15 cellular contexts compared by ENCODE assay signal in genomic region chr14:44970907-44971306, GRCh38.
"Had no signal": no experiment of that assay in that cellular context is flagged by ENCODE, and none has a peak within 500 bp of the region (broad histone marks: within the 10 kb centered on the region; RNA-seq: fewer than 3 reads in every experiment).

No MANE protein-coding gene starts in this region.

- ATAC-seq: activated naive CD4-positive, alpha-beta T cell treated with anti-CD3 and anti-CD28 coated beads, Interleukin-2, amount 50 U/mL, for 72 hours; psoas muscle; right lobe of liver; stimulated activated naive CD8-positive, alpha-beta T cell treated with anti-CD3 and anti-CD28 coated beads, Interleukin-15, Interleukin-2, amounts not matched to agents 100 U/mL and 50 U/mL, for 24 hours had no signal

- H3K4me3 Mint-ChIP-seq: activated CD4-positive, alpha-beta T cell treated with anti-CD3 and anti-CD28 coated beads, Interleukin-2, amount 10 ng/mL, durations not matched to agents 7 days and 5 days; dendritic cell treated with granulocyte-macrophage colony-stimulating factor and Interleukin-4, amounts not matched to agents 40 ng/mL and 50 ng/mL, for 4 days; type B pancreatic cell had no signal

- H3K27me3 Mint-ChIP-seq: activated CD4-positive, alpha-beta T cell treated with anti-CD3 and anti-CD28 coated beads, Interleukin-2, amount 10 ng/mL, durations not matched to agents 7 days and 5 days; dendritic cell treated with granulocyte-macrophage colony-stimulating factor and Interleukin-4, amounts not matched to agents 40 ng/mL and 50 ng/mL, for 4 days; type B pancreatic cell had no signal

- H3K27ac Mint-ChIP-seq: activated CD4-positive, alpha-beta T cell treated with anti-CD3 and anti-CD28 coated beads, Interleukin-2, amount 10 ng/mL, durations not matched to agents 7 days and 5 days; activated naive CD4-positive, alpha-beta T cell treated with anti-CD3 and anti-CD28 coated beads, Interleukin-2, amount 50 U/mL, for 72 hours; dendritic cell treated with granulocyte-macrophage colony-stimulating factor and Interleukin-4, amounts not matched to agents 40 ng/mL and 50 ng/mL, for 4 days; type B pancreatic cell had no signal

- DNase-seq: activated CD4-positive, alpha-beta T cell treated with anti-CD3 and anti-CD28 coated beads, Interleukin-2, amount 10 ng/mL, durations not matched to agents 7 days and 5 days; activated CD4-positive, CD25-positive, alpha-beta regulatory T cell; activated T-cell treated with anti-CD3 and anti-CD28 coated beads for 4 hours; amniotic stem cell; brain microvascular endothelial cell; cerebellar nuclear complex; hippocampal formation; psoas muscle; right lobe of liver; spleen; stimulated activated CD4-positive, alpha-beta T cell treated with anti-CD3 and anti-CD28 coated beads, Interleukin-1b, Interleukin-23, amount 100 ng/mL, for 48 hours; stimulated activated naive CD8-positive, alpha-beta T cell treated with anti-CD3 and anti-CD28 coated beads, Interleukin-15, Interleukin-2, amounts not matched to agents 100 U/mL and 50 U/mL, for 24 hours had no signal
